ENCODE assay signal across 8 cellular contexts in genomic region chr10:13346280-13346819, GRCh38. TPM values are rescaled to one million over a fixed set of nuclear protein-coding genes. Genes with fewer than 3 reads are reported as not detected.
DNase-seq lines count a peak whose midpoint lies in the region; ATAC-seq lines count a peak whose summit lies in the region.

No MANE protein-coding gene starts in this region.

- peaks cover 9% of the 10 kb centered on the region for H3K27me3 Mint-ChIP-seq in dendritic cell treated with granulocyte-macrophage colony-stimulating factor and Interleukin-4, amounts not matched to agents 40 ng/mL and 50 ng/mL, for 4 days

- DNase-seq in Daoy (ENCODE audit: low read depth) (peak; percentile 28), NCI-H1694 (lab: John Stamatoyannopoulos, UW) (peak; percentile 25), myocyte (ENCODE audit: low read depth) (peak; percentile 70), amniotic stem cell (lab: John Stamatoyannopoulos, UW) (no peak), NCI-H524 (lab: John Stamatoyannopoulos, UW) (no peak)

- peak overlapping the region; percentile 73 for H3K4me3 Mint-ChIP-seq in dendritic cell treated with granulocyte-macrophage colony-stimulating factor and Interleukin-4, amounts not matched to agents 40 ng/mL and 50 ng/mL, for 4 days

- H3K27ac Mint-ChIP-seq in dendritic cell treated with granulocyte-macrophage colony-stimulating factor and Interleukin-4, amounts not matched to agents 40 ng/mL and 50 ng/mL, for 4 days: peak overlapping the region; percentile 79

- H3K36me3 Mint-ChIP-seq in dendritic cell treated with granulocyte-macrophage colony-stimulating factor and Interleukin-4, amounts not matched to agents 40 ng/mL and 50 ng/mL, for 4 days (ENCODE audit: low read depth): peaks cover 32% of the 10 kb centered on the region

- intact Hi-C loops in dendritic cell treated with granulocyte-macrophage colony-stimulating factor and Interleukin-4, amounts not matched to agents 40 ng/mL and 50 ng/mL, for 4 days (cut with micrococcal nuclease): loop anchor here (5.0 kb wide), 1 partner anchor 1751 kb away; the partner anchor contains the start of gene RPP38

- H3K4me1 Mint-ChIP-seq in dendritic cell treated with granulocyte-macrophage colony-stimulating factor and Interleukin-4, amounts not matched to agents 40 ng/mL and 50 ng/mL, for 4 days (ENCODE audit: low read depth): peaks cover 39% of the 10 kb centered on the region

- H3K9me3 Mint-ChIP-seq in dendritic cell treated with granulocyte-macrophage colony-stimulating factor and Interleukin-4, amounts not matched to agents 40 ng/mL and 50 ng/mL, for 4 days: no peaks in the 10 kb centered on the region

- ATAC-seq in HG03039 (IDR thresholded peaks at IDR 0.05; ENCODE audit: unreplicated experiment): no peak
- no peak for ATAC-seq in HG03442 (IDR thresholded peaks at IDR 0.05; ENCODE audit: unreplicated experiment)

RNA-seq across cellular contexts. Expression of gene SEPHS1, which starts 1.7 kb away (rescaled TPM):
- total RNA-seq in Daoy (2014; rRNA removed; shearing (Covaris generic)): 43.9 and 46.1 TPM in 2 replicates
- total RNA-seq in myocyte: 39.6 TPM in 2 replicates
- 42.2 TPM for polyA plus RNA-seq in myocyte (2012)

RNA-seq across cellular contexts. Expression of gene PHYH, which starts 46.5 kb away (rescaled TPM):
- 1.7 and 2.0 TPM in 2 replicates for total RNA-seq in Daoy (2014; rRNA removed; shearing (Covaris generic))
- total RNA-seq in myocyte: 46.9 and 54.7 TPM in 2 replicates
- polyA plus RNA-seq in myocyte (2012): 37.0 TPM

Comparison
In these comparisons a context has a peak if more than half of its experiments do, and no peak if none do; other contexts are left out.
1. DNase-seq: peak in Daoy (single experiment), NCI-H1694 (single experiment) and myocyte (single experiment); none in amniotic stem cell (single experiment) and NCI-H524 (0 of 2).
2. RNA of gene PHYH, which starts 46.5 kb away (total RNA-seq): 46.9 to 54.7 TPM in myocyte; 1.7 to 2.0 TPM in Daoy; every median in the first group is over 10 times any median in the second.